In genomic region chr3:142445816-142446254, GRCh38 we compare ENCODE assay signal across 8 cellular contexts. TPM values are rescaled to one million over a fixed set of nuclear protein-coding genes. Genes with fewer than 3 reads are reported as not detected.
A peak's percentile ranks its signal among the peaks of the same experiment; 100 is the strongest.
DNase-seq lines count a peak whose midpoint lies in the region; ATAC-seq and TF ChIP-seq lines count a peak whose summit lies in the region.

No MANE protein-coding gene starts in this region.

- intact Hi-C loops in A673 (cut with micrococcal nuclease; ENCODE audit: unreplicated experiment) = no loop called here

- H3K36me3 ChIP-seq in A673 (ENCODE audit: insufficient read depth, low read length, poor library complexity, severe bottlenecking) = no peaks in the 10 kb centered on the region

- H3K4me3 ChIP-seq in A673 (ENCODE audit: low read depth, low read length, poor library complexity, severe bottlenecking) = peak overlapping the region; percentile 99

- BruUV-seq in A673 (replicated peaks; lab: Mats Ljungman, UMichigan) = no TSS peak

- H3K27ac Mint-ChIP-seq in T-helper 1 cell treated with Interleukin-12 subunit alpha and Interleukin-12 subunit beta and Interleukin-4 antibody, amounts not matched to agents 30 μg/mL and 1 μg/mL, for 36 hours = peak overlapping the region; percentile 98

- H3K36me3 Mint-ChIP-seq in T-helper 1 cell treated with Interleukin-12 subunit alpha and Interleukin-12 subunit beta and Interleukin-4 antibody, amounts not matched to agents 30 μg/mL and 1 μg/mL, for 36 hours (ENCODE audit: low read depth) = peaks cover 38% of the 10 kb centered on the region

- peaks cover 12% of the 10 kb centered on the region for H3K4me1 ChIP-seq in A673 (ENCODE audit: insufficient read depth, low read length, poor library complexity, severe bottlenecking)

- H3K9me3 ChIP-seq in A673 (ENCODE audit: low read depth, low read length, poor library complexity, severe bottlenecking) = no peaks in the 10 kb centered on the region

- H3K27ac ChIP-seq in A673 (ENCODE audit: low read depth, low read length, poor library complexity, severe bottlenecking) = no peak overlapping the region

- no peaks in the 10 kb centered on the region for H3K27me3 ChIP-seq in A673 (replicated peaks; ENCODE audit: insufficient read depth, low read depth, low read length, poor library complexity)

- DNase-seq in A673 (ENCODE audit: low spot score) (no peak), fibroblast of peridontal ligament (ENCODE audit: extremely low read depth) (peak; percentile 66), D341Med (ENCODE audit: low spot score) (no peak)
- peak; percentile 24 for DNase-seq in stimulated activated CD4-positive, alpha-beta T cell treated with anti-CD3 and anti-CD28 coated beads, Interleukin-2, amount 100 ng/mL, for 4 hours (ENCODE audit: low read depth)

- CTCF ChIA-PET in A673 (lab: Charles Lee) = no interaction called here

- ATAC-seq in GM18873 (IDR thresholded peaks at IDR 0.05; ENCODE audit: low FRiP score, unreplicated experiment) (peak; percentile 64), HG03103 (IDR thresholded peaks at IDR 0.05; ENCODE audit: low read depth, unreplicated experiment) (peak; percentile 40), esophagus mucosa (no peak)

- peaks cover 31% of the 10 kb centered on the region for H3K4me1 Mint-ChIP-seq in T-helper 1 cell treated with Interleukin-12 subunit alpha and Interleukin-12 subunit beta and Interleukin-4 antibody, amounts not matched to agents 30 μg/mL and 1 μg/mL, for 36 hours (ENCODE audit: low read depth)

- TF ChIP-seq CTCF in A673 (conservative IDR thresholded peaks at IDR 0.05; ENCODE audit: low read depth, low read length) = no peak

- H3K4me3 Mint-ChIP-seq in T-helper 1 cell treated with Interleukin-12 subunit alpha and Interleukin-12 subunit beta and Interleukin-4 antibody, amounts not matched to agents 30 μg/mL and 1 μg/mL, for 36 hours = peak overlapping the region; percentile 96

- no peaks in the 10 kb centered on the region for H3K9me3 Mint-ChIP-seq in T-helper 1 cell treated with Interleukin-12 subunit alpha and Interleukin-12 subunit beta and Interleukin-4 antibody, amounts not matched to agents 30 μg/mL and 1 μg/mL, for 36 hours

- no peaks in the 10 kb centered on the region for H3K27me3 Mint-ChIP-seq in T-helper 1 cell treated with Interleukin-12 subunit alpha and Interleukin-12 subunit beta and Interleukin-4 antibody, amounts not matched to agents 30 μg/mL and 1 μg/mL, for 36 hours (ENCODE audit: low read depth)

- POLR2A ChIA-PET in A673 (lab: Charles Lee; ENCODE audit: low non-redundant PET) = no interaction called here

RNA-seq across cellular contexts. Expression of gene XRN1, which starts 2.0 kb away (rescaled TPM):
- total RNA-seq in A673 (2021) = 26.7 and 32.1 TPM in 2 replicates
- 32.6 TPM for total RNA-seq in esophagus mucosa

Comparison
In these comparisons a context has a peak if more than half of its experiments do, and no peak if none do; other contexts are left out.
1. DNase-seq: peak in fibroblast of peridontal ligament (single experiment) and stimulated activated CD4-positive, alpha-beta T cell treated with anti-CD3 and anti-CD28 coated beads, Interleukin-2, amount 100 ng/mL, for 4 hours (single experiment); none in A673 (single experiment) and D341Med (single experiment).